ENCODE assay signal across 1 cellular context in genomic region chr7:4438723-4439245, GRCh38.
TF ChIP-seq lines count a peak whose summit lies in the region.

No MANE protein-coding gene starts in this region.

TF ChIP-seq in K562, 482 proteins besides CTCF, POLR2A, EP300 and RAD21 (continued from another document):
- 0 out of 2 replicates have a peak, but pooled peaks have one; percentile 54 for TF ChIP-seq BRCA1 (IDR thresholded peaks at IDR 0.05)
- TF ChIP-seq BRCA1 (CRISPR knock-in tag; IDR thresholded peaks at IDR 0.05): no peak
- no peak for TF ChIP-seq SRSF7 (optimal IDR thresholded peaks at IDR 0.05; ENCODE audit: low read depth, low read length)
- no peak for TF ChIP-seq RFX5 (IDR thresholded peaks at IDR 0.05; ENCODE audit: low read depth, low read length)
- no peak for TF ChIP-seq ZNF699 (CRISPR knock-in tag; IDR thresholded peaks at IDR 0.05; ENCODE audit: insufficient replicate concordance)
- no peak for TF ChIP-seq ZNF780A (CRISPR knock-in tag; IDR thresholded peaks at IDR 0.05)
- no peak for TF ChIP-seq FOXA3 (CRISPR knock-in tag; conservative IDR thresholded peaks at IDR 0.05 in 1 of 2, IDR thresholded peaks at IDR 0.05 in 1 of 2)
- no peak for TF ChIP-seq HDAC3 (IDR thresholded peaks at IDR 0.05; ENCODE audit: borderline replicate concordance, partially characterized antibody)
- no peak for TF ChIP-seq ZKSCAN8 (CRISPR knock-in tag; IDR thresholded peaks at IDR 0.05)
- no peak for TF ChIP-seq ZNF175 (CRISPR knock-in tag; IDR thresholded peaks at IDR 0.05; ENCODE audit: low read depth)
- no peak for TF ChIP-seq NR0B1 (IDR thresholded peaks at IDR 0.05; ENCODE audit: partially characterized antibody)
- TF ChIP-seq ELF1 (tag; IDR thresholded peaks at IDR 0.05): no peak
- peak; percentile 65; the same call in 1 of the 2 replicates for TF ChIP-seq GATAD2B (IDR thresholded peaks at IDR 0.05; ENCODE audit: borderline replicate concordance)
- TF ChIP-seq TRIM24 (IDR thresholded peaks at IDR 0.05): no peak
- TF ChIP-seq, protein P1, sequence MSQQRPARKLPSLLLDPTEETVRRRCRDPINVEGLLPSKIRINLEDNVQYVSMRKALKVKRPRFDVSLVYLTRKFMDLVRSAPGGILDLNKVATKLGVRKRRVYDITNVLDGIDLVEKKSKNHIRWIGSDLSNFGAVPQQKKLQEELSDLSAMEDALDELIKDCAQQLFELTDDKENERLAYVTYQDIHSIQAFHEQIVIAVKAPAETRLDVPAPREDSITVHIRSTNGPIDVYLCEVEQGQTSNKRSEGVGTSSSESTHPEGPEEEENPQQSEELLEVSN (IDR thresholded peaks at IDR 0.05; ENCODE audit: borderline replicate concordance in 1 of 2, extremely low read depth in 1 of 2, insufficient read depth in 1 of 2, insufficient read length in 1 of 2, low read depth in 1 of 2, low read length in 1 of 2, poor library complexity in 1 of 2, severe bottlenecking in 1 of 2): no peak
- no peak for TF ChIP-seq E4F1 (CRISPR knock-in tag; IDR thresholded peaks at IDR 0.05; ENCODE audit: borderline replicate concordance)
- TF ChIP-seq POLR3A (IDR thresholded peaks at IDR 0.05; ENCODE audit: borderline replicate concordance, extremely low read depth, insufficient read depth, insufficient read length): no peak
- no peak for TF ChIP-seq ZZZ3 (IDR thresholded peaks at IDR 0.05)
- TF ChIP-seq BDP1 (IDR thresholded peaks at IDR 0.05; ENCODE audit: insufficient read depth, insufficient read length): no peak
- TF ChIP-seq SRF (CRISPR knock-in tag; IDR thresholded peaks at IDR 0.05): no peak
- TF ChIP-seq SIN3A (IDR thresholded peaks at IDR 0.05; ENCODE audit: borderline replicate concordance in 2 of 2, control insufficient read depth in 1 of 2, low read depth in 2 of 2, low read length in 2 of 2): no peak
- peak; percentile 74; the same call in 1 of the 2 replicates for TF ChIP-seq MTA1 (IDR thresholded peaks at IDR 0.05; ENCODE audit: borderline replicate concordance)
- TF ChIP-seq HINFP (tag; conservative IDR thresholded peaks at IDR 0.05; ENCODE audit: low read depth): no peak
- no peak for TF ChIP-seq LCOR (CRISPR knock-in tag; IDR thresholded peaks at IDR 0.05)
- TF ChIP-seq, protein P2, sequence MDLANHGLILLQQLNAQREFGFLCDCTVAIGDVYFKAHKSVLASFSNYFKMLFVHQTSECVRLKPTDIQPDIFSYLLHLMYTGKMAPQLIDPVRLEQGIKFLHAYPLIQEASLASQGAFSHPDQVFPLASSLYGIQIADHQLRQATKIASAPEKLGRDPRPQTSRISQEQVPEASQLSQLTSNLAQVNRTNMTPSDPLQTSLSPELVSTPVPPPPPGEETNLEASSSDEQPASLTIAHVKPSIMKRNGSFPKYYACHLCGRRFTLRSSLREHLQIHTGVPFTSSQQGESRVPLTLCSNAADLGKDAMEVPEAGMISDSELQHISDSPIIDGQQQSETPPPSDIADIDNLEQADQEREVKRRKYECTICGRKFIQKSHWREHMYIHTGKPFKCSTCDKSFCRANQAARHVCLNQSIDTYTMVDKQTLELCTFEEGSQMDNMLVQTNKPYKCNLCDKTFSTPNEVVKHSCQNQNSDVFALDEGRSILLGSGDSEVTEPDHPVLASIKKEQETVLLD (IDR thresholded peaks at IDR 0.05): peak; percentile 86
- no peak for TF ChIP-seq TOE1 (IDR thresholded peaks at IDR 0.05; ENCODE audit: borderline replicate concordance)
- TF ChIP-seq TOE1 (CRISPR knock-in tag; IDR thresholded peaks at IDR 0.05; ENCODE audit: borderline replicate concordance, low read depth): no peak
- TF ChIP-seq, protein P3, sequence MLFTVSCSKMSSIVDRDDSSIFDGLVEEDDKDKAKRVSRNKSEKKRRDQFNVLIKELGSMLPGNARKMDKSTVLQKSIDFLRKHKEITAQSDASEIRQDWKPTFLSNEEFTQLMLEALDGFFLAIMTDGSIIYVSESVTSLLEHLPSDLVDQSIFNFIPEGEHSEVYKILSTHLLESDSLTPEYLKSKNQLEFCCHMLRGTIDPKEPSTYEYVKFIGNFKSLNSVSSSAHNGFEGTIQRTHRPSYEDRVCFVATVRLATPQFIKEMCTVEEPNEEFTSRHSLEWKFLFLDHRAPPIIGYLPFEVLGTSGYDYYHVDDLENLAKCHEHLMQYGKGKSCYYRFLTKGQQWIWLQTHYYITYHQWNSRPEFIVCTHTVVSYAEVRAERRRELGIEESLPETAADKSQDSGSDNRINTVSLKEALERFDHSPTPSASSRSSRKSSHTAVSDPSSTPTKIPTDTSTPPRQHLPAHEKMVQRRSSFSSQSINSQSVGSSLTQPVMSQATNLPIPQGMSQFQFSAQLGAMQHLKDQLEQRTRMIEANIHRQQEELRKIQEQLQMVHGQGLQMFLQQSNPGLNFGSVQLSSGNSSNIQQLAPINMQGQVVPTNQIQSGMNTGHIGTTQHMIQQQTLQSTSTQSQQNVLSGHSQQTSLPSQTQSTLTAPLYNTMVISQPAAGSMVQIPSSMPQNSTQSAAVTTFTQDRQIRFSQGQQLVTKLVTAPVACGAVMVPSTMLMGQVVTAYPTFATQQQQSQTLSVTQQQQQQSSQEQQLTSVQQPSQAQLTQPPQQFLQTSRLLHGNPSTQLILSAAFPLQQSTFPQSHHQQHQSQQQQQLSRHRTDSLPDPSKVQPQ (CRISPR knock-in tag; IDR thresholded peaks at IDR 0.05; ENCODE audit: borderline replicate concordance): no peak
- TF ChIP-seq, protein P4, sequence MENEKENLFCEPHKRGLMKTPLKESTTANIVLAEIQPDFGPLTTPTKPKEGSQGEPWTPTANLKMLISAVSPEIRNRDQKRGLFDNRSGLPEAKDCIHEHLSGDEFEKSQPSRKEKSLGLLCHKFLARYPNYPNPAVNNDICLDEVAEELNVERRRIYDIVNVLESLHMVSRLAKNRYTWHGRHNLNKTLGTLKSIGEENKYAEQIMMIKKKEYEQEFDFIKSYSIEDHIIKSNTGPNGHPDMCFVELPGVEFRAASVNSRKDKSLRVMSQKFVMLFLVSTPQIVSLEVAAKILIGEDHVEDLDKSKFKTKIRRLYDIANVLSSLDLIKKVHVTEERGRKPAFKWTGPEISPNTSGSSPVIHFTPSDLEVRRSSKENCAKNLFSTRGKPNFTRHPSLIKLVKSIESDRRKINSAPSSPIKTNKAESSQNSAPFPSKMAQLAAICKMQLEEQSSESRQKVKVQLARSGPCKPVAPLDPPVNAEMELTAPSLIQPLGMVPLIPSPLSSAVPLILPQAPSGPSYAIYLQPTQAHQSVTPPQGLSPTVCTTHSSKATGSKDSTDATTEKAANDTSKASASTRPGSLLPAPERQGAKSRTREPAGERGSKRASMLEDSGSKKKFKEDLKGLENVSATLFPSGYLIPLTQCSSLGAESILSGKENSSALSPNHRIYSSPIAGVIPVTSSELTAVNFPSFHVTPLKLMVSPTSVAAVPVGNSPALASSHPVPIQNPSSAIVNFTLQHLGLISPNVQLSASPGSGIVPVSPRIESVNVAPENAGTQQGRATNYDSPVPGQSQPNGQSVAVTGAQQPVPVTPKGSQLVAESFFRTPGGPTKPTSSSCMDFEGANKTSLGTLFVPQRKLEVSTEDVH (IDR thresholded peaks at IDR 0.05; ENCODE audit: low read depth, partially characterized antibody): no peak
- TF ChIP-seq KAT7 (CRISPR knock-in tag; IDR thresholded peaks at IDR 0.05; ENCODE audit: borderline replicate concordance): no peak
- TF ChIP-seq KLF10 (CRISPR knock-in tag; IDR thresholded peaks at IDR 0.05): no peak
- no peak for TF ChIP-seq ZNF507 (tag; conservative IDR thresholded peaks at IDR 0.05)
- no peak for TF ChIP-seq TEAD1 (CRISPR knock-in tag; IDR thresholded peaks at IDR 0.05)
- TF ChIP-seq CREBBP (IDR thresholded peaks at IDR 0.05; ENCODE audit: low read depth, low read length): peak; percentile 85
TF ChIP-seq in K562: peak in this region for 7.
